Comparison of ENCODE assay signal across 8 cellular contexts in the genomic region with DNA sequence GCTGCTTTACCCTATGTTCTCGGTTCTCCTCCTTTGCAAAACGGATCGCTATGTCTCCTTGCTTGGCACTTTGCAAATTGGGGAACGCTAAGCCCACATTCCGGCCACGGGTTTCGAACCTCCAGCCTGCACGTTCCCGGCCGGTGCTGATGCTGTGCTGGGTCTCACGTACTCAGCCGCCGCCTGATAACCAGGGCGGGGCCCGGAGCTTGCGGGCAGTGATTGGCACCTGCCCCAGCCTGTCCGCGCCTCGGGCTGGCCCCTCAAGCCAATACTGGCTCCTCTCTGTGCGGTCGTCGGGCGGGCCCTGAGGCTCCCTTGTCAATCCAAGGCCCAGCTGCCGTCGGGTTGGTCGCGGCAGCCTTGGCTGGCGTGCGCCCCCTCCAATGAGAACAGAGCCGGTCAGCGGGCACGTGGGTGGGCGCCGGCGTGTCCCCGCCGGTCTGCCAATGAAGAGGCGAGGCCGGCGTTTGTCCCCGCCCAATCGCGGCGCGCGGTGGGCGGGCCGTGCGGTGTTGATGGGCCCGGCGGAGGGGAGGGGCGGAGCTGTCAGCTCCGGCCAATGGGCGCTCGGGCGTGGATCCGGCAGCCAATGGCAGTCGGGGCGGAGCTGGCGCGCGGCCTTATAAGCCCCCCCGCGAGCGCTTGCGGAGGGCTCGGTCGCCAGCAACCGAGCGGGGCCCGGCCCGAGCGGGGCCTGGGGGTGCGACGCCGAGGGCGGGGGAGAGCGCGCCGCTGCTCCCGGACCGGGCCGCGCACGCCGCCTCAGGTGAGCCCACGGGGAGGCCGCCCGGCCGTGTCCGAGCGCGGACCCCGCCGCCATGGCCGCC. TPM values are rescaled to one million over a fixed set of nuclear protein-coding genes. Genes with fewer than 3 reads are reported as not detected.
DNase-seq lines count a peak whose midpoint lies in the region; ATAC-seq and TF ChIP-seq lines count a peak whose summit lies in the region.

A gene (plus strand): TSS at position 652 of the 830 bp plus-strand sequence. CDS start 63,778 bp downstream, outside the sequence.

- peak within 1 kb of the TSS; percentile 94 for H3K27ac Mint-ChIP-seq in activated naive CD8-positive, alpha-beta T cell treated with anti-CD3 and anti-CD28 coated beads, Interleukin-2, amount 10 ng/mL, durations not matched to agents 7 days and 5 days

- peaks cover 12% of the 10 kb centered on the region for H3K4me1 ChIP-seq in parathyroid adenoma
- peaks cover 0 to 49% (median 31%) of the 10 kb centered on the region in 4 donors for H3K4me1 ChIP-seq in tibial nerve

- peak within 1 kb of the TSS; percentile 94 for H3K4me3 Mint-ChIP-seq in activated naive CD8-positive, alpha-beta T cell treated with anti-CD3 and anti-CD28 coated beads, Interleukin-2, amount 10 ng/mL, durations not matched to agents 7 days and 5 days

- H3K27me3 ChIP-seq in SU-DHL-6 (ENCODE audit: low read length) = no peaks in the 10 kb centered on the region
- H3K27me3 ChIP-seq in parathyroid adenoma (ENCODE audit: control insufficient read depth, insufficient read depth, low read length) = no peaks in the 10 kb centered on the region
- H3K27me3 ChIP-seq in tibial nerve = no peaks in the 10 kb centered on the region

- no peaks in the 10 kb centered on the region for H3K9me3 Mint-ChIP-seq in activated naive CD8-positive, alpha-beta T cell treated with anti-CD3 and anti-CD28 coated beads, Interleukin-2, amount 10 ng/mL, durations not matched to agents 7 days and 5 days

- no peaks in the 10 kb centered on the region for H3K9me2 ChIP-seq in SU-DHL-6 (replicated peaks; ENCODE audit: insufficient read depth, low read length)

- H3K36me3 ChIP-seq in SU-DHL-6 (ENCODE audit: low read length) = 0 out of 2 replicates have a peak, but pooled peaks cover 3% of the 10 kb centered on the region
- H3K36me3 ChIP-seq in parathyroid adenoma (ENCODE audit: control insufficient read depth, insufficient read depth, low read length) = no peaks in the 10 kb centered on the region
- H3K36me3 ChIP-seq in tibial nerve = no peaks in the 10 kb centered on the region

- TF ChIP-seq POLR2A in GM10847 (IDR thresholded peaks at IDR 0.05; ENCODE audit: extremely low read depth, insufficient read length) (peak; percentile 90), tibial nerve (IDR thresholded peaks at IDR 0.05) (peak; percentile 98)

- ATAC-seq in HG02678 (IDR thresholded peaks at IDR 0.05; ENCODE audit: unreplicated experiment) = peak; percentile 89
- peak; percentile 97 for ATAC-seq in activated naive CD8-positive, alpha-beta T cell treated with anti-CD3 and anti-CD28 coated beads, Interleukin-2, amount 10 ng/mL, durations not matched to agents 7 days and 5 days (ENCODE audit: low read depth)
- peak; percentile 97 for ATAC-seq in Right ventricle myocardium inferior

- H3K79me2 ChIP-seq in SU-DHL-6 (ENCODE audit: insufficient read depth, low read length) (peaks cover 35% of the 10 kb centered on the region), parathyroid adenoma (peaks cover 30% of the 10 kb centered on the region)

- POLR2A ChIA-PET in activated naive CD8-positive, alpha-beta T cell treated with anti-CD3 and anti-CD28 coated beads, Interleukin-2, amount 10 ng/mL, durations not matched to agents 7 days and 5 days (lab: Charles Lee) = interaction anchor here (0.7 to 2.0 kb wide), 10 partner anchors 9 to 751 kb away, joined by 3 to 15 read pairs (median 4); a partner anchor contains a TSS

- H4K20me1 ChIP-seq in SU-DHL-6 (ENCODE audit: low read depth, low read length) = no peaks in the 10 kb centered on the region

- H2AFZ ChIP-seq in SU-DHL-6 (ENCODE audit: low read depth, low read length, severe bottlenecking) (peak within 1 kb of the TSS; percentile 42), parathyroid adenoma (peak within 1 kb of the TSS; percentile 70)

- H3K27ac ChIP-seq in SU-DHL-6 (ENCODE audit: low read depth, low read length) (no peak within 1 kb of the TSS), parathyroid adenoma (peak within 1 kb of the TSS; percentile 58), tibial nerve (peak within 1 kb of the TSS; percentile 60 to 84 (median 73))

- H3K4me2 ChIP-seq in SU-DHL-6 (ENCODE audit: low read depth, low read length, poor library complexity, severe bottlenecking) = peak within 1 kb of the TSS; percentile 70
- peak within 1 kb of the TSS; percentile 83 for H3K4me2 ChIP-seq in parathyroid adenoma (ENCODE audit: low read length)

- intact Hi-C loops in Right ventricle myocardium inferior (cut with DNase I) = loop anchor here (5.0 kb wide), 1 partner anchor 101 kb away; a partner anchor contains a TSS

- H3K9me3 ChIP-seq in SU-DHL-6 (ENCODE audit: insufficient read depth, low read length) = no peaks in the 10 kb centered on the region
- H3K9me3 ChIP-seq in parathyroid adenoma (ENCODE audit: control insufficient read depth, low read length) = no peaks in the 10 kb centered on the region
- no peaks in the 10 kb centered on the region for H3K9me3 ChIP-seq in tibial nerve

- TF ChIP-seq CTCF in SU-DHL-6 (IDR thresholded peaks at IDR 0.05; ENCODE audit: insufficient read depth, low read length, poor library complexity, severe bottlenecking) (no peak), parathyroid adenoma (IDR thresholded peaks at IDR 0.05) (no peak), tibial nerve (IDR thresholded peaks at IDR 0.05) (peak in 2 of 5 experiments; percentile 21 to 57)

- peaks cover 26% of the 10 kb centered on the region for H3K36me3 Mint-ChIP-seq in activated naive CD8-positive, alpha-beta T cell treated with anti-CD3 and anti-CD28 coated beads, Interleukin-2, amount 10 ng/mL, durations not matched to agents 7 days and 5 days

- H3K27me3 Mint-ChIP-seq in activated naive CD8-positive, alpha-beta T cell treated with anti-CD3 and anti-CD28 coated beads, Interleukin-2, amount 10 ng/mL, durations not matched to agents 7 days and 5 days = no peaks in the 10 kb centered on the region

- peak within 1 kb of the TSS; percentile 59 for H3K4me3 ChIP-seq in SU-DHL-6 (ENCODE audit: insufficient read depth, low read length, poor library complexity, severe bottlenecking)
- H3K4me3 ChIP-seq in parathyroid adenoma (ENCODE audit: low read depth, low read length) = peak within 1 kb of the TSS; percentile 67
- peak within 1 kb of the TSS; percentile 49 to 78 (median 68) for H3K4me3 ChIP-seq in tibial nerve

- WGBS in tibial nerve, 2 donors = 0 to 2% methylated on average over 23 to 37 of the region's 96 CpGs

- DNase-seq in NCI-H128 (lab: John Stamatoyannopoulos, UW; ENCODE audit: unreplicated experiment) (peak; percentile 98), Right ventricle myocardium inferior (ENCODE audit: missing footprints) (peak; percentile 100), tibial nerve (ENCODE audit: low spot score in 2 of 2) (peak; percentile 95 to 99)
- peak; percentile 100 for DNase-seq in activated naive CD8-positive, alpha-beta T cell treated with anti-CD3 and anti-CD28 coated beads, Interleukin-2, amount 10 ng/mL, durations not matched to agents 7 days and 5 days

- peaks cover 25% of the 10 kb centered on the region for H3F3A ChIP-seq in SU-DHL-6 (ENCODE audit: insufficient read depth)

- peak within 1 kb of the TSS; percentile 58 for H3K9ac ChIP-seq in SU-DHL-6 (ENCODE audit: low read length)
- no peak within 1 kb of the TSS for H3K9ac ChIP-seq in parathyroid adenoma

- peak; percentile 76 to 90 for TF ChIP-seq EP300 in tibial nerve (IDR thresholded peaks at IDR 0.05)

- H3K4me1 Mint-ChIP-seq in activated naive CD8-positive, alpha-beta T cell treated with anti-CD3 and anti-CD28 coated beads, Interleukin-2, amount 10 ng/mL, durations not matched to agents 7 days and 5 days = peaks cover 30% of the 10 kb centered on the region

RNA-seq across cellular contexts. Expression of the gene that starts here (rescaled TPM):
- total RNA-seq in activated naive CD8-positive, alpha-beta T cell treated with anti-CD3 and anti-CD28 coated beads, Interleukin-2, amount 10 ng/mL, durations not matched to agents 7 days and 5 days = 10 to 100 TPM; 55.9 to 60.8 TPM
- 38.6 TPM for total RNA-seq in Right ventricle myocardium inferior
- 10 to 100 TPM; 37.8 to 72.4 (median 57.2) TPM for total RNA-seq in tibial nerve
